ENCODE assay signal across 8 cellular contexts in the genomic region with DNA sequence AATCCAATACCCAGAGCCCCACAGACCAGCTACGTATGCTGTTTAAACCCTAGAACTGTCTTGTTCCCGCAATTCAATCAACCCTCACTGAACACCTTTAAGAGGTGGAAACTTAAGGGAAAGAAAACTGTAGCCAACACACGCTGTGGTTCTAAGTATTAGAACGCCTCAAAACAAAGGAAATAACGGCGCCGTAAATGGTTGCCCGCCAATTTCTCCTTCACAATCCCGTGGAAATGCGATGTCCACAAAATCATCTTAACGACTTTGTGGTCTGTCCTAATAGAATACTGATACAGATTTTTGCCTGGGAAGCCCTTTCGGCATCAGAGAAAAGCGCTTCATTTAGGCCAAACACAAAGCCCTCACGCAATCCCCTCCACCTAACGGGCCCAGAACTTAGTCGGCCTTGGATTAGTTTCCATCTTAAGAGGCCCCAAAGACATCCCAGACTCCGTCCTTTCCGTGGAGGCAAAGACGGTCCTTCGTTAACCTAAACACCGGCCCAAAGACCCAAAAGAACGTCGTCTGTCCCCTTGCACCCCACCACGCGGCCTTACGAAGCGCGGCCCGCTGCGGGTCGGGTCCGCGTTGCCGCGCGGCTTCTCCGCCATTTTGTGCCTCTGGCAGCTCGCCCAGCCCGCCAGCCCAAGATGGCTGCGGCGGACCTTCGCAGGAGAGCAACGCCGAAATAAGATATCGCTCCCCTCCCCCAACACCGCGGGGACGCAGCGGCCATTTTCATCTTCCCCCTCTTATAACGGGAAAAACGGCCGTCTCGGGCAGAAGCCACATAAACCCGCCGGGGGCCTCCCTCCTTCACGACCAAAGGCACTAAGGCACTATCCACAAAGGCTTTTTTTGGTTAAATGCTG. TPM values are rescaled to one million over a fixed set of nuclear protein-coding genes. Genes with fewer than 3 reads are reported as not detected.
DNase-seq lines count a peak whose midpoint lies in the region; ATAC-seq, FAIRE-seq and TF ChIP-seq lines count a peak whose summit lies in the region.

No MANE protein-coding gene starts in this region.

- H3K27ac Mint-ChIP-seq in activated B cell treated with CpG ODN at 0.5 μM for 24 hours: peak overlapping the region; percentile 100

- CTCF ChIA-PET in activated B cell treated with CpG ODN at 0.5 μM for 24 hours (lab: Charles Lee): interaction anchor here (1.0 kb wide), 1 partner anchor 633 kb away, joined by 3 read pairs; the partner anchor contains the start of gene DNAJB11

- ATAC-seq in GM18873 (IDR thresholded peaks at IDR 0.05; ENCODE audit: low FRiP score, unreplicated experiment) (peak; percentile 34), HG03159 (IDR thresholded peaks at IDR 0.05; ENCODE audit: unreplicated experiment) (peak; percentile 51), activated B cell treated with CpG ODN at 0.5 μM for 24 hours (ENCODE audit: low read depth) (peak; percentile 59)

- no peaks in the 10 kb centered on the region for H3K27me3 ChIP-seq in bronchial epithelial cell (ENCODE audit: control insufficient read depth, insufficient read depth, low read length)

- DNase-seq in A172 (ENCODE audit: low spot score) (peak; percentile 79), NCI-H226 (peak; percentile 84), activated B cell treated with CpG ODN at 0.5 μM for 24 hours (peak; percentile 80), bronchial epithelial cell (ENCODE audit: low read depth) (peak; percentile 63), inferior parietal cortex (ENCODE audit: extremely low spot score) (peak; percentile 78)
- DNase-seq in stimulated activated CD4-positive, alpha-beta T cell treated with anti-CD3 and anti-CD28 coated beads, Interleukin-12 subunit alpha, Interleukin-12 subunit beta, amount 100 ng/mL, for 24 hours (ENCODE audit: low read depth in 2 of 2): peak; percentile 73 to 84

- TF ChIP-seq CTCF in activated B cell treated with CpG ODN at 0.5 μM for 24 hours (IDR thresholded peaks at IDR 0.05) (no peak), bronchial epithelial cell (IDR thresholded peaks at IDR 0.05; ENCODE audit: insufficient read depth, low read length, severe bottlenecking) (no peak)

- H3K27me3 Mint-ChIP-seq in activated B cell treated with CpG ODN at 0.5 μM for 24 hours: no peaks in the 10 kb centered on the region

- no peak for FAIRE-seq in bronchial epithelial cell (lab: Jason Lieb, UNC)

- intact Hi-C loops in activated B cell treated with CpG ODN at 0.5 μM for 24 hours (cut with micrococcal nuclease): loop anchor here (1.0 to 10.0 kb wide), 6 partner anchors 9 to 1088 kb away; partner anchors contain the start of gene SENP2

- H3K4me1 Mint-ChIP-seq in activated B cell treated with CpG ODN at 0.5 μM for 24 hours: peaks cover 50% of the 10 kb centered on the region

- H3K36me3 ChIP-seq in bronchial epithelial cell (ENCODE audit: control insufficient read depth, insufficient read depth, low read length): peaks cover 1% of the 10 kb centered on the region

- POLR2A ChIA-PET in activated B cell treated with CpG ODN at 0.5 μM for 24 hours (lab: Charles Lee): interaction anchor here (0.5 to 3.5 kb wide), 21 partner anchors 10 to 1193 kb away, joined by 3 to 66 read pairs (median 5); partner anchors contain the start of genes DNAJB11, EIF4A2, ETV5 and SENP2

- H3K4me3 Mint-ChIP-seq in activated B cell treated with CpG ODN at 0.5 μM for 24 hours: peak overlapping the region; percentile 99

- peak overlapping the region; percentile 100 for H3K4me3 ChIP-seq in bronchial epithelial cell (ENCODE audit: low read depth, low read length)

- H3K9me3 Mint-ChIP-seq in activated B cell treated with CpG ODN at 0.5 μM for 24 hours: no peaks in the 10 kb centered on the region

- peaks cover 43% of the 10 kb centered on the region for H3K36me3 Mint-ChIP-seq in activated B cell treated with CpG ODN at 0.5 μM for 24 hours (ENCODE audit: low read depth)

RNA-seq across cellular contexts. Expression of gene TRA2B, which starts 0.8 kb away (rescaled TPM):
- total RNA-seq in A172 (2014; rRNA removed; shearing (Covaris generic)): 290 and 367 TPM in 2 replicates
- total RNA-seq in activated B cell treated with CpG ODN at 0.5 μM for 24 hours: 213 and 219 TPM in 2 replicates
- total RNA-seq in bronchial epithelial cell: 192 and 202 TPM in 2 replicates

Comparison
In these comparisons a context has a peak if more than half of its experiments do, and no peak if none do; other contexts are left out.
1. Peak in every context shown above with its lines: DNase-seq, ATAC-seq and H3K4me3 ChIP-seq.